In the genomic region with DNA sequence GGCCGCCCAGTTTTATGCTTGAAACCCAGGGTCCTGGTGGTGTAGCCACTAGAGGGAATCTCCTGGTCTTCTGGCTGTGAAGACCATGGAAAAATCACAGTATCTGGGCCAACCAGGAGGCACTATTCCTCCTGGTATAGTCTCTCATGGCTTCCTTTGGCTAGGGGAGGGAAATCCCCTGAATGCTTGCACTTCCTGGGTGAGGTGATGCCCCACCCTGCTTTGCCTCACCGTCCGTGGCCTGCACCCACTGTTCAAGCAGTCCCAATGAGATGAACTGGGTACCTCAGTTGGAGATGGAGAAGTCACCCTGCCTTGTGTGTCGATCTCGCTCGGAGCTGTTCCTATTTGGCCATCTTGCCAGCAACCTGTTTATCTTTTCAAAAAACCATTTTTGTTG, we compare ENCODE assay signal across 12 cellular contexts. TPM values are rescaled to one million over a fixed set of nuclear protein-coding genes. Genes with fewer than 3 reads are reported as not detected.
DNase-seq lines count a peak whose midpoint lies in the region; ATAC-seq and TF ChIP-seq lines count a peak whose summit lies in the region.
"Had no signal": no experiment of that assay in that cellular context is flagged by ENCODE, and none has a peak within 500 bp of the region (broad histone marks: within the 10 kb centered on the region; RNA-seq: fewer than 3 reads in every experiment).

No MANE protein-coding gene starts in this region.

- TF ChIP-seq CTCF in spleen (IDR thresholded peaks at IDR 0.05 in 8 of 11, conservative IDR thresholded peaks at IDR 0.05 in 3 of 11) (no peak), psoas muscle (IDR thresholded peaks at IDR 0.05) (no peak), transverse colon (IDR thresholded peaks at IDR 0.05) (no peak)

- H3K36me3 Mint-ChIP-seq in IgD-negative memory B cell: peaks cover 11% of the 10 kb centered on the region
- H3K36me3 Mint-ChIP-seq in activated T-helper 1 cell treated with anti-CD3 and anti-CD28 coated beads, Interleukin-12 subunit alpha, Interleukin-12 subunit beta, Interleukin-2, Interleukin-4 antibody, amounts not matched to agents 30 ng/mL and 10 ng/mL and 1 ng/mL, durations not matched to agents 14 hours and 24 hours and 36 hours (ENCODE audit: low read depth): peaks cover 21% of the 10 kb centered on the region

- no peaks in the 10 kb centered on the region for H3K27me3 Mint-ChIP-seq in IgD-negative memory B cell
- H3K27me3 Mint-ChIP-seq in activated T-helper 1 cell treated with anti-CD3 and anti-CD28 coated beads, Interleukin-12 subunit alpha, Interleukin-12 subunit beta, Interleukin-2, Interleukin-4 antibody, amounts not matched to agents 30 ng/mL and 10 ng/mL and 1 ng/mL, durations not matched to agents 14 hours and 24 hours and 36 hours (ENCODE audit: insufficient read depth): peaks cover 10% of the 10 kb centered on the region

- H3K36me3 ChIP-seq in spleen (no peaks in the 10 kb centered on the region), psoas muscle (ENCODE audit: insufficient read depth in 1 of 2, low read depth in 1 of 2) (no peaks in the 10 kb centered on the region), transverse colon (no peaks in the 10 kb centered on the region)

- TF ChIP-seq EP300 in transverse colon (IDR thresholded peaks at IDR 0.05; ENCODE audit: low read depth): no peak

- TF ChIP-seq POLR2A in spleen (IDR thresholded peaks at IDR 0.05) (no peak), transverse colon (IDR thresholded peaks at IDR 0.05) (no peak)

- H3K4me1 Mint-ChIP-seq in IgD-negative memory B cell: peaks cover 13 to 25% (median 19%) of the 10 kb centered on the region in 3 donors
- H3K4me1 Mint-ChIP-seq in activated T-helper 1 cell treated with anti-CD3 and anti-CD28 coated beads, Interleukin-12 subunit alpha, Interleukin-12 subunit beta, Interleukin-2, Interleukin-4 antibody, amounts not matched to agents 30 ng/mL and 10 ng/mL and 1 ng/mL, durations not matched to agents 14 hours and 24 hours and 36 hours (ENCODE audit: low read depth): peaks cover 37% of the 10 kb centered on the region

- H3K4me1 ChIP-seq in spleen (peaks cover 0 to 16% (median 2%) of the 10 kb centered on the region in 6 donors), psoas muscle (no peaks in the 10 kb centered on the region), transverse colon (no peaks in the 10 kb centered on the region)
- H3K4me1 ChIP-seq: foreskin keratinocyte had no signal

- H3K9me3 Mint-ChIP-seq in IgD-negative memory B cell: peaks cover 0 to 8% (median 3%) of the 10 kb centered on the region in 3 donors
- peaks cover 31% of the 10 kb centered on the region for H3K9me3 Mint-ChIP-seq in activated T-helper 1 cell treated with anti-CD3 and anti-CD28 coated beads, Interleukin-12 subunit alpha, Interleukin-12 subunit beta, Interleukin-2, Interleukin-4 antibody, amounts not matched to agents 30 ng/mL and 10 ng/mL and 1 ng/mL, durations not matched to agents 14 hours and 24 hours and 36 hours

- peak overlapping the region in 2 of 3 donors; percentile 5 to 7 for H3K27ac Mint-ChIP-seq in IgD-negative memory B cell
- H3K27ac Mint-ChIP-seq in activated T-helper 1 cell treated with anti-CD3 and anti-CD28 coated beads, Interleukin-12 subunit alpha, Interleukin-12 subunit beta, Interleukin-2, Interleukin-4 antibody, amounts not matched to agents 30 ng/mL and 10 ng/mL and 1 ng/mL, durations not matched to agents 14 hours and 24 hours and 36 hours: peak overlapping the region; percentile 71

- ATAC-seq in GM18907 (IDR thresholded peaks at IDR 0.05; ENCODE audit: unreplicated experiment): peak; percentile 84
- ATAC-seq in psoas muscle: no peak
- ATAC-seq: foreskin keratinocyte had no signal

- H3K27ac ChIP-seq in spleen (no peak overlapping the region), psoas muscle (no peak overlapping the region), transverse colon (no peak overlapping the region)
- H3K27ac ChIP-seq: foreskin keratinocyte had no signal

- H3K4me3 ChIP-seq in spleen (no peak overlapping the region), psoas muscle (no peak overlapping the region), transverse colon (no peak overlapping the region)

- in situ Hi-C loops in transverse colon (cut with MboI; ENCODE audit: low pct_ligation_motif_present in 1 of 4, low pct_unique_long_range_greater_than_20kb in 1 of 4, low sequenced_read_pairs in 3 of 4): no loop called here

- H3K4me3 Mint-ChIP-seq in IgD-negative memory B cell: peak overlapping the region; percentile 4 to 84 (median 30)
- H3K4me3 Mint-ChIP-seq in activated T-helper 1 cell treated with anti-CD3 and anti-CD28 coated beads, Interleukin-12 subunit alpha, Interleukin-12 subunit beta, Interleukin-2, Interleukin-4 antibody, amounts not matched to agents 30 ng/mL and 10 ng/mL and 1 ng/mL, durations not matched to agents 14 hours and 24 hours and 36 hours: peak overlapping the region; percentile 41

- intact Hi-C loops in activated T-helper 1 cell treated with anti-CD3 and anti-CD28 coated beads, Interleukin-12 subunit alpha, Interleukin-12 subunit beta, Interleukin-2, Interleukin-4 antibody, amounts not matched to agents 30 ng/mL and 10 ng/mL and 1 ng/mL, durations not matched to agents 14 hours and 24 hours and 36 hours (cut with micrococcal nuclease): no loop called here
- intact Hi-C loops in spleen (cut with DNase I; ENCODE audit: low total_unique reads): no loop called here
- intact Hi-C loops in psoas muscle (cut with DNase I): no loop called here
- intact Hi-C loops in transverse colon (cut with DNase I; ENCODE audit: low total_unique reads): no loop called here

- DNase-seq in activated T-helper 1 cell treated with anti-CD3 and anti-CD28 coated beads, Interleukin-12 subunit alpha, Interleukin-12 subunit beta, Interleukin-2, Interleukin-4 antibody, amounts not matched to agents 30 ng/mL and 10 ng/mL and 1 ng/mL, durations not matched to agents 14 hours and 24 hours and 36 hours (ENCODE audit: low spot score): peak; percentile 28
- DNase-seq in spleen: peak; percentile 75
- no peak for DNase-seq in GDM1 (lab: John Stamatoyannopoulos, UW)
- no peak for DNase-seq in NCI-H526 (lab: John Stamatoyannopoulos, UW)
- no peak for DNase-seq in psoas muscle
- no peak for DNase-seq in transverse colon
- DNase-seq: cortex of kidney, NCI-H1417 treated with DMSO at 0.1 percent for 48 hours, NCI-H774 had no signal

- H3K27me3 ChIP-seq in spleen (replicated peaks in 1 of 7): no peaks in the 10 kb centered on the region
- H3K27me3 ChIP-seq in psoas muscle (ENCODE audit: insufficient read depth in 3 of 3, low read length in 2 of 3): no peaks in the 10 kb centered on the region
- H3K27me3 ChIP-seq in transverse colon: no peaks in the 10 kb centered on the region
- H3K27me3 ChIP-seq: foreskin keratinocyte had no signal

- peaks cover 0 to 22% (median 6%) of the 10 kb centered on the region in 8 donors for H3K9me3 ChIP-seq in spleen
- H3K9me3 ChIP-seq in psoas muscle: no peaks in the 10 kb centered on the region
- H3K9me3 ChIP-seq in transverse colon: no peaks in the 10 kb centered on the region

- WGBS in spleen, 5 donors: 73 to 82% (median 77%) methylated on average over 6 of the region's 6 CpGs
- 90 to 96% (median 92%) methylated on average over 6 of the region's 6 CpGs for WGBS in psoas muscle, 3 donors
- WGBS in transverse colon (ENCODE audit: low coverage in 1 of 2), 2 donors: 83% methylated on average over 6 of the region's 6 CpGs; no CpG with 5 or more reads in 1 of the 2 donors

RNA-seq across cellular contexts. Expression of gene ZNF337, which starts 10.1 kb away (rescaled TPM):
- polyA plus RNA-seq in IgD-negative memory B cell (10.3 TPM), spleen (10 to 100 TPM in 2 of 3 donors, 1 to 10 TPM in 1; 8.7 to 16.6 (median 13.3) TPM), psoas muscle (1 to 10 TPM; 4.1 to 8.1 (median 4.4) TPM)
- total RNA-seq in activated T-helper 1 cell treated with anti-CD3 and anti-CD28 coated beads, Interleukin-12 subunit alpha, Interleukin-12 subunit beta, Interleukin-2, Interleukin-4 antibody, amounts not matched to agents 30 ng/mL and 10 ng/mL and 1 ng/mL, durations not matched to agents 14 hours and 24 hours and 36 hours: 13.9 and 14.6 TPM in 2 replicates
- total RNA-seq in spleen (10 to 100 TPM; 14.2 to 21.9 (median 16.5) TPM), psoas muscle (10 to 100 TPM in 2 of 4 donors, 1 to 10 TPM in 2; 7.4 to 12.5 (median 9.6) TPM), transverse colon (10 to 100 TPM in 2 of 4 donors, 1 to 10 TPM in 2; 5.2 to 17.1 (median 11.0) TPM)

Comparison
In these comparisons a context has a peak if more than half of its experiments do, and no peak if none do; other contexts are left out.
1. DNase-seq: peak in activated T-helper 1 cell treated with anti-CD3 and anti-CD28 coated beads, Interleukin-12 subunit alpha, Interleukin-12 subunit beta, Interleukin-2, Interleukin-4 antibody, amounts not matched to agents 30 ng/mL and 10 ng/mL and 1 ng/mL, durations not matched to agents 14 hours and 24 hours and 36 hours (single experiment) and spleen (single experiment); none in GDM1 (single experiment), NCI-H526 (0 of 2), psoas muscle (0 of 2) and transverse colon (single experiment).